Comparison of ENCODE assay signal across 8 cellular contexts in the genomic region with DNA sequence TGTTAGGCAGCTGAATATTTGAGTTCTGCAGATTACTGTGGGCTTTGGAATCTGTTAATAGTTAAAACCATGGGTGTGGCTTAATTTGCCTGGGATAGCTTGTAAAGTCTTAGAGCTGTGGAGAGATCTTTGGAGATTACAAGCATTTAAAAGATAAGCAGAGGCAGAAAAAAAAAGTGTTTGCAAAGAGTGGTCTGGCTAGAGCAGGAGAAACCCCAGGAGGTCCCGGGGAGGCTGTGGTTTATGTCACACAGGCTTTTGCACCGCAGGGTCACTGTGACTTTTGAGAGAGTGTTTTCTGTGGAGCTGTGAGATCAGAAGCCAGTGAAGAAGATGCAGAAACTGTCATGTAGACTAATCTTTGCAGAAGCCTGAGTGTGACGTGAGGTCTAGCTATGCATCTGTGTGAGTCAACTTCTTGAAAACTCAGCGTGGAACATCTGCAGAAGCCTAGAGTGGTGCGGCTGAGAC. TPM values are rescaled to one million over a fixed set of nuclear protein-coding genes. Genes with fewer than 3 reads are reported as not detected.
A peak's percentile ranks its signal among the peaks of the same experiment; 100 is the strongest.
DNase-seq lines count a peak whose midpoint lies in the region; ATAC-seq and TF ChIP-seq lines count a peak whose summit lies in the region.

No MANE protein-coding gene starts in this region.

- H4K20me1 ChIP-seq in BLaER1 treated with 17β-estradiol and CSF1 and Interleukin-3, amounts not matched to agents 10 nM and 100 nM = peaks cover 0 to 87% (median 33%) of the 10 kb centered on the region in 11 experiments; a peak in 14 of 22 replicates

- no peak overlapping the region for H3K27ac ChIP-seq in BLaER1 treated with 17β-estradiol and CSF1 and Interleukin-3, amounts not matched to agents 10 nM and 100 nM

- H3K36me3 Mint-ChIP-seq in activated T-cell treated with anti-CD3 and anti-CD28 coated beads, Interleukin-2, amount 50 U/mL, for 72 hours (ENCODE audit: insufficient read depth in 2 of 2) = peaks cover 1 to 6% of the 10 kb centered on the region in 2 donors
- H3K36me3 Mint-ChIP-seq in nephron (ENCODE audit: low read depth) = peaks cover 30% of the 10 kb centered on the region

- TF ChIP-seq CTCF in nephron (IDR thresholded peaks at IDR 0.05; ENCODE audit: unreplicated experiment in 3 of 3) = no peak

- no peak overlapping the region for H3K4me3 ChIP-seq in BLaER1 treated with 17β-estradiol and CSF1 and Interleukin-3, amounts not matched to agents 10 nM and 100 nM

- H3K4me1 Mint-ChIP-seq in activated T-cell treated with anti-CD3 and anti-CD28 coated beads, Interleukin-2, amount 50 U/mL, for 72 hours (ENCODE audit: low read depth) = peaks cover 92% of the 10 kb centered on the region
- peaks cover 81% of the 10 kb centered on the region for H3K4me1 Mint-ChIP-seq in nephron

- peaks cover 6% of the 10 kb centered on the region for H3K27me3 Mint-ChIP-seq in activated T-cell treated with anti-CD3 and anti-CD28 coated beads, Interleukin-2, amount 50 U/mL, for 72 hours (ENCODE audit: low read depth)
- H3K27me3 Mint-ChIP-seq in nephron (ENCODE audit: low read depth) = no peaks in the 10 kb centered on the region

- H3K4me3 Mint-ChIP-seq in activated T-cell treated with anti-CD3 and anti-CD28 coated beads, Interleukin-2, amount 50 U/mL, for 72 hours = peak overlapping the region; percentile 19 to 67
- H3K4me3 Mint-ChIP-seq in nephron = no peak overlapping the region

- H3K9me3 Mint-ChIP-seq in activated T-cell treated with anti-CD3 and anti-CD28 coated beads, Interleukin-2, amount 50 U/mL, for 72 hours = peaks cover 0 to 2% of the 10 kb centered on the region in 2 donors
- no peaks in the 10 kb centered on the region for H3K9me3 Mint-ChIP-seq in nephron

- no peaks in the 10 kb centered on the region for H3K9me3 ChIP-seq in BLaER1 treated with 17β-estradiol and CSF1 and Interleukin-3, amounts not matched to agents 10 nM and 100 nM (replicated peaks in 1 of 11)

- peak; percentile 61 to 62 for DNase-seq in activated T-cell treated with anti-CD3 and anti-CD28 coated beads, Interleukin-2, amount 50 U/mL, for 72 hours
- DNase-seq in middle frontal gyrus (ENCODE audit: extremely low spot score, low spot score) (no peak), NCI-H446 (lab: John Stamatoyannopoulos, UW) (no peak), 8988T (no peak), OCI-M2 (lab: John Stamatoyannopoulos, UW; ENCODE audit: unreplicated experiment) (no peak)

- ATAC-seq in HG02852 (IDR thresholded peaks at IDR 0.05; ENCODE audit: unreplicated experiment) = peak; percentile 29
- peak; percentile 76 to 78 for ATAC-seq in activated T-cell treated with anti-CD3 and anti-CD28 coated beads, Interleukin-2, amount 50 U/mL, for 72 hours (replicated peaks in 1 of 2)

- 0 out of 22 replicates have a peak overlapping the region, but pooled peaks of 1 of the 11 experiments have one; percentile 1 for H3K9ac ChIP-seq in BLaER1 treated with 17β-estradiol and CSF1 and Interleukin-3, amounts not matched to agents 10 nM and 100 nM

- peak overlapping the region; percentile 81 for H3K27ac Mint-ChIP-seq in activated T-cell treated with anti-CD3 and anti-CD28 coated beads, Interleukin-2, amount 50 U/mL, for 72 hours
- peak overlapping the region; percentile 4 to 63 (median 38) for H3K27ac Mint-ChIP-seq in nephron

- H3K4me1 ChIP-seq in BLaER1 treated with 17β-estradiol and CSF1 and Interleukin-3, amounts not matched to agents 10 nM and 100 nM = peaks cover 72 to 84% (median 76%) of the 10 kb centered on the region in 10 experiments

- peaks cover 0 to 95% (median 15%) of the 10 kb centered on the region in 11 experiments; a peak in 13 of 22 replicates for H3K27me3 ChIP-seq in BLaER1 treated with 17β-estradiol and CSF1 and Interleukin-3, amounts not matched to agents 10 nM and 100 nM

- H3K36me3 ChIP-seq in BLaER1 treated with 17β-estradiol and CSF1 and Interleukin-3, amounts not matched to agents 10 nM and 100 nM = no peaks in the 10 kb centered on the region

- peak overlapping the region in 10 of 11 experiments; percentile 10 to 79 (median 64); a peak in 18 of 22 replicates for H3K4me2 ChIP-seq in BLaER1 treated with 17β-estradiol and CSF1 and Interleukin-3, amounts not matched to agents 10 nM and 100 nM

RNA-seq across cellular contexts. Expression of a gene that starts 49.0 kb away (rescaled TPM):
- 10 to 100 TPM in 1 of 2 donors, 1 to 10 TPM in 1; 3.8 to 13.8 TPM for total RNA-seq in activated T-cell treated with anti-CD3 and anti-CD28 coated beads, Interleukin-2, amount 50 U/mL, for 72 hours

Comparison
In these comparisons a context has a peak if more than half of its experiments do, and no peak if none do; other contexts are left out.
1. DNase-seq: peak in activated T-cell treated with anti-CD3 and anti-CD28 coated beads, Interleukin-2, amount 50 U/mL, for 72 hours (2 of 2); none in middle frontal gyrus (single experiment), NCI-H446 (0 of 2), 8988T (single experiment) and OCI-M2 (single experiment).
2. H3K4me3 Mint-ChIP-seq: peak in activated T-cell treated with anti-CD3 and anti-CD28 coated beads, Interleukin-2, amount 50 U/mL, for 72 hours (2 of 2); none in nephron (0 of 3).